In genomic region chr20:53371216-53371615, GRCh38 we compare ENCODE assay signal across 25 cellular contexts.
"Had no signal": no experiment of that assay in that cellular context is flagged by ENCODE, and none has a peak within 500 bp of the region (broad histone marks: within the 10 kb centered on the region; RNA-seq: fewer than 3 reads in every experiment).

No MANE protein-coding gene starts in this region.

- H3K36me3 ChIP-seq: gastrocnemius medialis, prostate gland, spleen, tibial artery had no signal

- H3K4me1 Mint-ChIP-seq: stimulated activated memory B cell treated with anti-CD40 and anti-IgM and Interleukin-4, amounts not matched to agents 10 μg/mL and 1 μg/mL and 100 μg/mL, for 72 hours had no signal

- H3K79me2 ChIP-seq: parathyroid adenoma had no signal

- H3K4me1 ChIP-seq: gastrocnemius medialis, parathyroid adenoma, prostate gland, spleen, testis, tibial artery had no signal

- H3K9me3 Mint-ChIP-seq: effector memory CD8-positive, alpha-beta T cell; stimulated activated memory B cell treated with anti-CD40 and anti-IgM and Interleukin-4, amounts not matched to agents 10 μg/mL and 1 μg/mL and 100 μg/mL, for 72 hours had no signal

- H3K4me3 ChIP-seq: gastrocnemius medialis, prostate gland, skin epidermis, spleen, testis, tibial artery had no signal

- H3K27ac ChIP-seq: gastrocnemius medialis, parathyroid adenoma, prostate gland, skin epidermis, spleen, testis, tibial artery had no signal

- H3K27ac Mint-ChIP-seq: effector memory CD8-positive, alpha-beta T cell; stimulated activated memory B cell treated with anti-CD40 and anti-IgM and Interleukin-4, amounts not matched to agents 10 μg/mL and 1 μg/mL and 100 μg/mL, for 72 hours; type B pancreatic cell had no signal

- H2AFZ ChIP-seq: parathyroid adenoma had no signal

- H3K4me3 Mint-ChIP-seq: effector memory CD8-positive, alpha-beta T cell; neural crest cell; stimulated activated memory B cell treated with anti-CD40 and anti-IgM and Interleukin-4, amounts not matched to agents 10 μg/mL and 1 μg/mL and 100 μg/mL, for 72 hours; type B pancreatic cell had no signal

- H3K36me3 Mint-ChIP-seq: stimulated activated memory B cell treated with anti-CD40 and anti-IgM and Interleukin-4, amounts not matched to agents 10 μg/mL and 1 μg/mL and 100 μg/mL, for 72 hours had no signal

- H3K9me3 ChIP-seq: gastrocnemius medialis, prostate gland, spleen, testis, tibial artery had no signal

- H3K27me3 Mint-ChIP-seq: naive thymus-derived CD4-positive, alpha-beta T cell; stimulated activated memory B cell treated with anti-CD40 and anti-IgM and Interleukin-4, amounts not matched to agents 10 μg/mL and 1 μg/mL and 100 μg/mL, for 72 hours; type B pancreatic cell had no signal

- ATAC-seq: effector memory CD8-positive, alpha-beta T cell; gastrocnemius medialis; left lobe of liver; naive thymus-derived CD4-positive, alpha-beta T cell; right cardiac atrium; stimulated activated memory B cell treated with anti-CD40 and anti-IgM and Interleukin-4, amounts not matched to agents 10 μg/mL and 1 μg/mL and 100 μg/mL, for 72 hours; stimulated activated naive CD8-positive, alpha-beta T cell treated with anti-CD3 and anti-CD28 coated beads, Interleukin-15, Interleukin-2, amounts not matched to agents 100 U/mL and 50 U/mL, for 24 hours had no signal

- DNase-seq: cerebellar nuclear complex; cortex of kidney; effector memory CD8-positive, alpha-beta T cell; erythroblast; foreskin fibroblast; gastrocnemius medialis; head of caudate nucleus; kidney; mesendoderm; midbrain; right cardiac atrium; spleen; stimulated activated CD4-positive, alpha-beta T cell treated with anti-CD3 and anti-CD28 coated beads, Interleukin-4, amount 100 ng/mL, for 4 hours; stimulated activated naive CD8-positive, alpha-beta T cell treated with anti-CD3 and anti-CD28 coated beads, Interleukin-15, Interleukin-2, amounts not matched to agents 100 U/mL and 50 U/mL, for 24 hours; substantia nigra; testis; tibial artery had no signal

- H3K27me3 ChIP-seq: spleen, testis, tibial artery had no signal
